Comparison of ENCODE assay signal across 1 cellular context in genomic region chr17:491086-492014, GRCh38.
A peak's percentile ranks its signal among the peaks of the same experiment; 100 is the strongest.
TF ChIP-seq lines count a peak whose summit lies in the region.

No MANE protein-coding gene starts in this region.

TF ChIP-seq in GM12878, 131 proteins besides CTCF, POLR2A, EP300 and RAD21 (continued from another document):
- TF ChIP-seq BCL3 (IDR thresholded peaks at IDR 0.05; ENCODE audit: borderline replicate concordance, insufficient read depth, low read depth, low read length, poor library complexity, severe bottlenecking), result no peak
- no peak for TF ChIP-seq ZZZ3 (IDR thresholded peaks at IDR 0.05; ENCODE audit: control insufficient read depth, insufficient read length, low read depth)
- TF ChIP-seq LARP7 (IDR thresholded peaks at IDR 0.05), result 0 out of 2 replicates have a peak, but pooled peaks have one; percentile 37
- TF ChIP-seq GATAD2B (conservative IDR thresholded peaks at IDR 0.05; ENCODE audit: low read depth), result 0 out of 2 replicates have a peak, but pooled peaks have one; percentile 34
